8 cellular contexts compared by ENCODE assay signal in the genomic region with DNA sequence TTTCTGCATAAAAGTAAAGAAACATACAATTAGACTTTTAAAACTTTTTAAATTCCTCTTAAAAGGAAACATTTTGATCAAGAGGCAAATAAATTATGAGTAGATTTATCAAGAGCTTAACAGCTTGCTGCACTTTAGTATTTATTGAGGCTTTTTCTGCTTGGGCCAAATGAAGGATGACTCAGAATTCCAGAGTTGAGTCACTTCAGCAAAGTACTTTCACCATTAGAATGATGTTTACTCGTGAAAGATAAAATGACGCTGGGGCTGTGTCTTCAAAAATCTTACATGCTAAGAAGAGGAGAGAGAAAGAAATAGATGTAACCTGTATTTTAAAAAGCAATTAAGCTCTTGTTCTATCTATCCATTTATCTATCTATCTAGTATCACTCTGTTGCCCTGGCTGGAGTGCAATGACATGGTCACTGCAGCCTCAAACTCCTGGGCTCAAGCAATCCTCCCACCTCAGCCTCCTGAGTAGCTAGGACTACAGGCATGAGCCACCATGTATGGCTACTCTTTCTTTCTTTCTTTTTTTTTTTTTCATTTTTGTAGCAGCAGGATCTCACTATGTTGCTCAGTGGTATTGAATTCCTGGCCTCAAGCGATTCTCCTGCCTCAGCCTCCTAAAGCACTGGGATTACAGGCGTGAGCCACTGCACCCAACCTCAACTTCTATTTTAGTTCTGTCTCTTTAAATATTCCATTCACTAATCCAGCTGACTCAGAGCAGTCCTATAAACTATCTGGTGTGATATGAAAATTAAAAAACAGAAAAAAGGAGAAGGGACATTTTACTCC.
DNase-seq lines count a peak whose midpoint lies in the region; ATAC-seq and TF ChIP-seq lines count a peak whose summit lies in the region.

No MANE protein-coding gene starts in this region.

- TF ChIP-seq CTCF in choroid plexus epithelial cell (conservative IDR thresholded peaks at IDR 0.05; ENCODE audit: low read depth, low read length) = no peak

- H3K4me1 ChIP-seq in HAP-1 = no peaks in the 10 kb centered on the region; the same call in 1 of the 2 replicates

- no peaks in the 10 kb centered on the region for H3K9me3 ChIP-seq in HAP-1

- ATAC-seq in GM18519 (IDR thresholded peaks at IDR 0.05; ENCODE audit: low FRiP score, unreplicated experiment) = peak; percentile 69
- ATAC-seq in HG03432 (IDR thresholded peaks at IDR 0.05; ENCODE audit: unreplicated experiment) = peak; percentile 85
- no peak for ATAC-seq in HG03039 (IDR thresholded peaks at IDR 0.05; ENCODE audit: unreplicated experiment)
- no peak for ATAC-seq in GM18520 (IDR thresholded peaks at IDR 0.05; ENCODE audit: unreplicated experiment)

- H3K4me3 ChIP-seq in choroid plexus epithelial cell (ENCODE audit: low read depth, low read length) (no peak overlapping the region), HAP-1 (no peak overlapping the region)

- peaks cover 3% of the 10 kb centered on the region; the same call in 1 of the 2 replicates for H3K36me3 ChIP-seq in HAP-1 (replicated peaks)

- no peaks in the 10 kb centered on the region for H3K27me3 ChIP-seq in HAP-1 (ENCODE audit: low read depth)

- in situ Hi-C loops in HAP-1 (cut with MboI; ENCODE audit: low sequenced_read_pairs) = loop anchor here (25.0 kb wide), 1 partner anchor 241 kb away; a partner anchor contains a TSS

- DNase-seq in choroid plexus epithelial cell (ENCODE audit: low read depth) = peak; percentile 93
- peak; percentile 92 for DNase-seq in renal cortical epithelial cell (ENCODE audit: low read depth)
- DNase-seq in NCI-H345 treated with DMSO at 0.1 percent for 48 hours (lab: John Stamatoyannopoulos, UW; ENCODE audit: unreplicated experiment) = no peak
- DNase-seq in HAP-1 (ENCODE audit: low spot score in 2 of 2) = no peak

Comparison
In these comparisons a context has a peak if more than half of its experiments do, and no peak if none do; other contexts are left out.
1. ATAC-seq: peak in GM18519 (single experiment) and HG03432 (single experiment); none in HG03039 (single experiment) and GM18520 (single experiment).
2. DNase-seq: peak in choroid plexus epithelial cell (single experiment) and renal cortical epithelial cell (single experiment); none in NCI-H345 treated with DMSO at 0.1 percent for 48 hours (single experiment) and HAP-1 (0 of 2).